In the genomic region with DNA sequence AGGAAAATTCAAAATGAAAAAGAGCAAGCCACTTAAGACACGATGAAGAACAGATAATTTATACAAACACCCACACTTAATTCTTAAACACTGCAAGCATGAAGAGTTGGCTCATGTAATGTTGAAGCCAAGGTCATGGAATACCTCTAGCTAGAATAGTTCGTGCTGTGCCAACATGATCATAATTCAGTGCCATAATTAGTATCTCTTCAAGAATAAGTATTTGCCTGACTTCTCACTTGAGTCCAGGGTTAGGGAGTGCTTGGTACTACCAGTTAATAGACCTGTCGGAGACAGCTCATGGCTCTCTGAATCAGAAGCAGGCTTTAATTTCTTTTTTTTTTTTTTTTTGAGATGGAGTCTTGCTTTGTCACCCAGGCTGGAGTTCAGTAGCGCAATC, we compare ENCODE assay signal across 1 cellular context.
TF ChIP-seq lines count a peak whose summit lies in the region.

No MANE protein-coding gene starts in this region.

TF ChIP-seq in WTC11, 78 proteins besides CTCF, POLR2A, EP300 and RAD21 (continued from another document):
- no peak for TF ChIP-seq SP1 (CRISPR knock-in tag; conservative IDR thresholded peaks at IDR 0.05)
- no peak for TF ChIP-seq ELF4 (CRISPR knock-in tag; IDR thresholded peaks at IDR 0.05; ENCODE audit: low read depth)
- TF ChIP-seq ZBTB21 (CRISPR knock-in tag; IDR thresholded peaks at IDR 0.05; ENCODE audit: borderline replicate concordance), result no peak
- TF ChIP-seq, protein P1, sequence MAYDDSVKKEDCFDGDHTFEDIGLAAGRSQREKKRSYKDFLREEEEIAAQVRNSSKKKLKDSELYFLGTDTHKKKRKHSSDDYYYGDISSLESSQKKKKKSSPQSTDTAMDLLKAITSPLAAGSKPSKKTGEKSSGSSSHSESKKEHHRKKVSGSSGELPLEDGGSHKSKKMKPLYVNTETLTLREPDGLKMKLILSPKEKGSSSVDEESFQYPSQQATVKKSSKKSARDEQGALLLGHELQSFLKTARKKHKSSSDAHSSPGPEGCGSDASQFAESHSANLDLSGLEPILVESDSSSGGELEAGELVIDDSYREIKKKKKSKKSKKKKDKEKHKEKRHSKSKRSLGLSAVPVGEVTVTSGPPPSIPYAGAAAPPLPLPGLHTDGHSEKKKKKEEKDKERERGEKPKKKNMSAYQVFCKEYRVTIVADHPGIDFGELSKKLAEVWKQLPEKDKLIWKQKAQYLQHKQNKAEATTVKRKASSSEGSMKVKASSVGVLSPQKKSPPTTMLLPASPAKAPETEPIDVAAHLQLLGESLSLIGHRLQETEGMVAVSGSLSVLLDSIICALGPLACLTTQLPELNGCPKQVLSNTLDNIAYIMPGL (CRISPR knock-in tag; IDR thresholded peaks at IDR 0.05), result no peak
- TF ChIP-seq, protein P2, sequence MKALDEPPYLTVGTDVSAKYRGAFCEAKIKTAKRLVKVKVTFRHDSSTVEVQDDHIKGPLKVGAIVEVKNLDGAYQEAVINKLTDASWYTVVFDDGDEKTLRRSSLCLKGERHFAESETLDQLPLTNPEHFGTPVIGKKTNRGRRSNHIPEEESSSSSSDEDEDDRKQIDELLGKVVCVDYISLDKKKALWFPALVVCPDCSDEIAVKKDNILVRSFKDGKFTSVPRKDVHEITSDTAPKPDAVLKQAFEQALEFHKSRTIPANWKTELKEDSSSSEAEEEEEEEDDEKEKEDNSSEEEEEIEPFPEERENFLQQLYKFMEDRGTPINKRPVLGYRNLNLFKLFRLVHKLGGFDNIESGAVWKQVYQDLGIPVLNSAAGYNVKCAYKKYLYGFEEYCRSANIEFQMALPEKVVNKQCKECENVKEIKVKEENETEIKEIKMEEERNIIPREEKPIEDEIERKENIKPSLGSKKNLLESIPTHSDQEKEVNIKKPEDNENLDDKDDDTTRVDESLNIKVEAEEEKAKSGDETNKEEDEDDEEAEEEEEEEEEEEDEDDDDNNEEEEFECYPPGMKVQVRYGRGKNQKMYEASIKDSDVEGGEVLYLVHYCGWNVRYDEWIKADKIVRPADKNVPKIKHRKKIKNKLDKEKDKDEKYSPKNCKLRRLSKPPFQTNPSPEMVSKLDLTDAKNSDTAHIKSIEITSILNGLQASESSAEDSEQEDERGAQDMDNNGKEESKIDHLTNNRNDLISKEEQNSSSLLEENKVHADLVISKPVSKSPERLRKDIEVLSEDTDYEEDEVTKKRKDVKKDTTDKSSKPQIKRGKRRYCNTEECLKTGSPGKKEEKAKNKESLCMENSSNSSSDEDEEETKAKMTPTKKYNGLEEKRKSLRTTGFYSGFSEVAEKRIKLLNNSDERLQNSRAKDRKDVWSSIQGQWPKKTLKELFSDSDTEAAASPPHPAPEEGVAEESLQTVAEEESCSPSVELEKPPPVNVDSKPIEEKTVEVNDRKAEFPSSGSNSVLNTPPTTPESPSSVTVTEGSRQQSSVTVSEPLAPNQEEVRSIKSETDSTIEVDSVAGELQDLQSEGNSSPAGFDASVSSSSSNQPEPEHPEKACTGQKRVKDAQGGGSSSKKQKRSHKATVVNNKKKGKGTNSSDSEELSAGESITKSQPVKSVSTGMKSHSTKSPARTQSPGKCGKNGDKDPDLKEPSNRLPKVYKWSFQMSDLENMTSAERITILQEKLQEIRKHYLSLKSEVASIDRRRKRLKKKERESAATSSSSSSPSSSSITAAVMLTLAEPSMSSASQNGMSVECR (CRISPR knock-in tag; IDR thresholded peaks at IDR 0.05; ENCODE audit: borderline replicate concordance), result no peak
- no peak for TF ChIP-seq ATF2 (CRISPR knock-in tag; IDR thresholded peaks at IDR 0.05; ENCODE audit: borderline replicate concordance, low read depth)
- no peak for TF ChIP-seq ZNF512 (CRISPR knock-in tag; IDR thresholded peaks at IDR 0.05; ENCODE audit: borderline replicate concordance)
- no peak for TF ChIP-seq ZNF232 (CRISPR knock-in tag; IDR thresholded peaks at IDR 0.05)
- no peak for TF ChIP-seq CREM (CRISPR knock-in tag; IDR thresholded peaks at IDR 0.05)
- no peak for TF ChIP-seq KAT7 (CRISPR knock-in tag; IDR thresholded peaks at IDR 0.05; ENCODE audit: borderline replicate concordance)
TF ChIP-seq in WTC11: peak in this region for 0.
